8 cellular contexts compared by ENCODE assay signal in genomic region chr17:42979511-42980273, GRCh38. TPM values are rescaled to one million over a fixed set of nuclear protein-coding genes. Genes with fewer than 3 reads are reported as not detected.
DNase-seq lines count a peak whose midpoint lies in the region; ATAC-seq, FAIRE-seq and TF ChIP-seq lines count a peak whose summit lies in the region.

TSS of gene PTGES3L (minus strand) at chr17:42980080. CDS start at chr17:42980053, 27 bp downstream.

- FAIRE-seq in frontal cortex (lab: Jason Lieb, UNC) = no peak

- no CpG with 5 or more reads among the region's 21 CpGs for whole genome bisulfite sequencing in neuronal stem cell (ENCODE audit: extremely low coverage in 2 of 2, insufficient read length in 2 of 2, insufficient replicate concordance in 1 of 2), 2 donors

- H2BK120ac ChIP-seq in neuronal stem cell (ENCODE audit: low read depth, low read length) = peak within 1 kb of the TSS; percentile 87

- H3K23ac ChIP-seq in neuronal stem cell (ENCODE audit: low read depth, low read length, poor library complexity) = peak within 1 kb of the TSS; percentile 99

- no peak for ATAC-seq in GM18870 (IDR thresholded peaks at IDR 0.05; ENCODE audit: unreplicated experiment)

- intact Hi-C loops in activated T-helper 1 cell treated with anti-CD3 and anti-CD28 coated beads, Interleukin-12 subunit alpha, Interleukin-12 subunit beta, Interleukin-2, Interleukin-4 antibody, amounts not matched to agents 30 ng/mL and 10 ng/mL and 1 ng/mL, durations not matched to agents 14 hours and 24 hours and 36 hours (cut with micrococcal nuclease) = loop anchor here (1.0 to 10.0 kb wide), 5 partner anchors 19 to 415 kb away; partner anchors contain the start of genes BRCA1, COASY, MLX and PSME3

- POLR2A ChIA-PET in HEK293T (lab: Yijun Ruan, JAX) = interaction anchor here (0.7 to 5.0 kb wide), 5 partner anchors 11 to 389 kb away, joined by 3 to 32 read pairs (median 4); partner anchors contain the start of genes AARSD1, BECN1 and RPL27

- H3K9me3 ChIP-seq in neuronal stem cell (replicated peaks in 1 of 2; ENCODE audit: control insufficient read depth in 2 of 2, insufficient read depth in 1 of 2, low read depth in 1 of 2, low read length in 2 of 2) = peaks cover 0 to 3% of the 10 kb centered on the region in 2 donors

- no peak within 1 kb of the TSS for H2BK15ac ChIP-seq in neuronal stem cell (ENCODE audit: low read length)

- peak within 1 kb of the TSS; percentile 89 for H3K14ac ChIP-seq in neuronal stem cell (ENCODE audit: low read length)

- H3K9me3 Mint-ChIP-seq in activated T-helper 1 cell treated with anti-CD3 and anti-CD28 coated beads, Interleukin-12 subunit alpha, Interleukin-12 subunit beta, Interleukin-2, Interleukin-4 antibody, amounts not matched to agents 30 ng/mL and 10 ng/mL and 1 ng/mL, durations not matched to agents 14 hours and 24 hours and 36 hours = no peaks in the 10 kb centered on the region

- H3K9ac ChIP-seq in neuronal stem cell (ENCODE audit: low read depth, low read length, poor library complexity) = peak within 1 kb of the TSS; percentile 98

- peak within 1 kb of the TSS; percentile 37 for H3K4ac ChIP-seq in neuronal stem cell (ENCODE audit: low read length)

- H3K27ac Mint-ChIP-seq in activated T-helper 1 cell treated with anti-CD3 and anti-CD28 coated beads, Interleukin-12 subunit alpha, Interleukin-12 subunit beta, Interleukin-2, Interleukin-4 antibody, amounts not matched to agents 30 ng/mL and 10 ng/mL and 1 ng/mL, durations not matched to agents 14 hours and 24 hours and 36 hours = peak within 1 kb of the TSS; percentile 99

- H2AFZ ChIP-seq in neuronal stem cell (ENCODE audit: low read length) = peak within 1 kb of the TSS; percentile 86

- H3K4me1 ChIP-seq in neuronal stem cell (ENCODE audit: control insufficient read depth in 2 of 2, insufficient read depth in 1 of 2, low read depth in 1 of 2, low read length in 2 of 2) = peaks cover 2 to 12% of the 10 kb centered on the region in 2 donors

- peak within 1 kb of the TSS; percentile 72 for H4K91ac ChIP-seq in neuronal stem cell (ENCODE audit: low read depth, low read length, poor library complexity)

- H3K18ac ChIP-seq in neuronal stem cell (ENCODE audit: low read length) = peak within 1 kb of the TSS; percentile 91

- peaks cover 2% of the 10 kb centered on the region for H3K27me3 Mint-ChIP-seq in activated T-helper 1 cell treated with anti-CD3 and anti-CD28 coated beads, Interleukin-12 subunit alpha, Interleukin-12 subunit beta, Interleukin-2, Interleukin-4 antibody, amounts not matched to agents 30 ng/mL and 10 ng/mL and 1 ng/mL, durations not matched to agents 14 hours and 24 hours and 36 hours (ENCODE audit: insufficient read depth)

- peak within 1 kb of the TSS; percentile 96 for H3K4me2 ChIP-seq in neuronal stem cell (ENCODE audit: insufficient read depth, low read length, poor library complexity, severe bottlenecking)

- peak; percentile 36 for DNase-seq in DMS153 treated with DMSO at 0.1 percent for 48 hours (lab: John Stamatoyannopoulos, UW; ENCODE audit: unreplicated experiment)
- peak; percentile 67 for DNase-seq in HEK293T (ENCODE audit: extremely low spot score)
- peak; percentile 29 for DNase-seq in NCI-H2196 (lab: John Stamatoyannopoulos, UW; ENCODE audit: unreplicated experiment)
- peak; percentile 8 for DNase-seq in activated T-helper 1 cell treated with anti-CD3 and anti-CD28 coated beads, Interleukin-12 subunit alpha, Interleukin-12 subunit beta, Interleukin-2, Interleukin-4 antibody, amounts not matched to agents 30 ng/mL and 10 ng/mL and 1 ng/mL, durations not matched to agents 14 hours and 24 hours and 36 hours (ENCODE audit: low spot score)
- DNase-seq in frontal cortex (ENCODE audit: low spot score in 2 of 2) = peak; percentile 59 to 71
- DNase-seq in neuronal stem cell (ENCODE audit: low spot score) = no peak
- no peak for DNase-seq in SKM-1 (lab: John Stamatoyannopoulos, UW; ENCODE audit: unreplicated experiment)

- H2BK5ac ChIP-seq in neuronal stem cell (ENCODE audit: low read length) = peak within 1 kb of the TSS; percentile 75

- H2BK12ac ChIP-seq in neuronal stem cell (ENCODE audit: low read length) = peak within 1 kb of the TSS; percentile 22

- H3K36me3 Mint-ChIP-seq in activated T-helper 1 cell treated with anti-CD3 and anti-CD28 coated beads, Interleukin-12 subunit alpha, Interleukin-12 subunit beta, Interleukin-2, Interleukin-4 antibody, amounts not matched to agents 30 ng/mL and 10 ng/mL and 1 ng/mL, durations not matched to agents 14 hours and 24 hours and 36 hours (ENCODE audit: low read depth) = peaks cover 9% of the 10 kb centered on the region

- peak within 1 kb of the TSS; percentile 59 to 97 for H3K4me3 ChIP-seq in neuronal stem cell (ENCODE audit: low read length in 2 of 2)

- no peaks in the 10 kb centered on the region for H3K27me3 ChIP-seq in neuronal stem cell (ENCODE audit: control insufficient read depth in 3 of 3, insufficient read depth in 3 of 3, low read depth in 1 of 3, low read length in 3 of 3)

- peak within 1 kb of the TSS; percentile 59 for H3K27ac ChIP-seq in neuronal stem cell (replicated peaks; ENCODE audit: low read length)

- H2AK5ac ChIP-seq in neuronal stem cell (ENCODE audit: low read depth, low read length) = peak within 1 kb of the TSS; percentile 81

- peaks cover 0 to 10% of the 10 kb centered on the region in 2 donors for H3K36me3 ChIP-seq in neuronal stem cell (replicated peaks in 1 of 2; ENCODE audit: control insufficient read depth in 2 of 2, insufficient read depth in 2 of 2, low read length in 2 of 2)

- peak within 1 kb of the TSS; percentile 100 for H3K4me3 Mint-ChIP-seq in activated T-helper 1 cell treated with anti-CD3 and anti-CD28 coated beads, Interleukin-12 subunit alpha, Interleukin-12 subunit beta, Interleukin-2, Interleukin-4 antibody, amounts not matched to agents 30 ng/mL and 10 ng/mL and 1 ng/mL, durations not matched to agents 14 hours and 24 hours and 36 hours

- peaks cover 10% of the 10 kb centered on the region for H3K79me1 ChIP-seq in neuronal stem cell (ENCODE audit: low read depth, low read length)

- peaks cover 41% of the 10 kb centered on the region for H3K4me1 Mint-ChIP-seq in activated T-helper 1 cell treated with anti-CD3 and anti-CD28 coated beads, Interleukin-12 subunit alpha, Interleukin-12 subunit beta, Interleukin-2, Interleukin-4 antibody, amounts not matched to agents 30 ng/mL and 10 ng/mL and 1 ng/mL, durations not matched to agents 14 hours and 24 hours and 36 hours (ENCODE audit: low read depth)

- CTCF ChIA-PET in HEK293T (lab: Yijun Ruan, JAX) = interaction anchor here (1.8 kb wide), 1 partner anchor 18 kb away, joined by 9 read pairs; the partner anchor contains the start of gene RPL27

- no peak within 1 kb of the TSS for H4K8ac ChIP-seq in neuronal stem cell (ENCODE audit: low read depth, low read length)

TF ChIP-seq in HEK293T, 16 proteins besides CTCF, POLR2A, EP300 and RAD21:
- no peak for TF ChIP-seq FOXK2 (IDR thresholded peaks at IDR 0.05)
- TF ChIP-seq FOXA1 (IDR thresholded peaks at IDR 0.05) = no peak
- no peak for TF ChIP-seq BHLHE40 (IDR thresholded peaks at IDR 0.05; ENCODE audit: borderline replicate concordance)
- TF ChIP-seq SP1 (IDR thresholded peaks at IDR 0.05) = no peak
- TF ChIP-seq ZNF384 (IDR thresholded peaks at IDR 0.05) = no peak

RNA-seq across cellular contexts. Expression of gene PTGES3L, which starts in this region (rescaled TPM):
- total RNA-seq in activated T-helper 1 cell treated with anti-CD3 and anti-CD28 coated beads, Interleukin-12 subunit alpha, Interleukin-12 subunit beta, Interleukin-2, Interleukin-4 antibody, amounts not matched to agents 30 ng/mL and 10 ng/mL and 1 ng/mL, durations not matched to agents 14 hours and 24 hours and 36 hours = 1.0 and 1.6 TPM in 2 replicates
- 2.9 TPM for total RNA-seq in frontal cortex
- polyA plus RNA-seq in neuronal stem cell (2013, experiment 1 of 2) = 2.3 TPM
- 2.1 TPM for polyA plus RNA-seq in neuronal stem cell (2013, experiment 2 of 2)

Comparison
In these comparisons a context has a peak if more than half of its experiments do, and no peak if none do; other contexts are left out.
1. DNase-seq: peak in DMS153 treated with DMSO at 0.1 percent for 48 hours (single experiment), HEK293T (single experiment), NCI-H2196 (single experiment), activated T-helper 1 cell treated with anti-CD3 and anti-CD28 coated beads, Interleukin-12 subunit alpha, Interleukin-12 subunit beta, Interleukin-2, Interleukin-4 antibody, amounts not matched to agents 30 ng/mL and 10 ng/mL and 1 ng/mL, durations not matched to agents 14 hours and 24 hours and 36 hours (single experiment) and frontal cortex (2 of 2); none in neuronal stem cell (single experiment) and SKM-1 (single experiment).